10 cellular contexts compared by ENCODE assay signal in the genomic region with DNA sequence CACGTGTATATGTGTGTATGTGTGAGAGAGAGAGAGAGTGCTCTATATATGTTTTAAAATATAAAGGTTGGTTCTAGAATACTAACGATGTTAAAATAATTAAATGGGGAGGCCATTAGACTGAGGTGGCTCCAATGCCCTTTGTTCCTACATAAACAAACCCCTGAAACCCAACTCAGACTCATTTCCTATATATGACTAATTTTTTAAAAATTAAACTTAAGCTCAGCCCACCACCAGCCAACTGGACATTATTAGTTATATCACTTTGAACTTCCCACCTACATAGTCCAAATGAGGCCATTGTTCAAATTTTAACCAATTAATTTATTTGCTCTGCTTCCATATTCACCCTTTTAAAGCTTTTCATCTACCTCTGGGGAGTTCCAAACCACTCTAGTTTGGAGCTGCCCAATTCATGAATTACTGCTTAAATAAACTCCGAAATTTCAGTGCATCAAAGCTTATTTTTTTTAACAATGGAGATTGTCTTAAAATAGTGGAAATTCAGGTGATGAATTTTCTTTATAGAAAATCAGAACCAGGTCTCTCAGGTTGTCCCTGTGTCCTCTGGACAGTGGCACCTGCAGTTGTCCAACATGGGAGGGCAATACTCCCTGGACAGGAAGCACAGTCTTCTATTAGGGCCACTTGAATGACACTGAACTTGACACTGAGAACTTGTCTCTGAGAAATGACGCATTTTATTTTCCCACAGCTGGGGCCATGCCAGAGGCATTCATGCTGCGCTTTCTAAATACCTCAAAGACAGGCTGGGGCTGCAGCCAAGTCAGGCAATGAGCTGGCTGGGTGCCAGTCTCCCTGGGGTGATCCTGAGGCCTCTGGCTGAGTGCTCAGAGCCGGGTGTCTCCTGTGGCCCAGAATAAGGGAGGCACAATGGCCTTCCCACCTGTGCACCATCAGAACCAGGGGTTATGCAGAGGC.
A peak's percentile ranks its signal among the peaks of the same experiment; 100 is the strongest.
DNase-seq lines count a peak whose midpoint lies in the region; ATAC-seq and TF ChIP-seq lines count a peak whose summit lies in the region.
"Had no signal": no experiment of that assay in that cellular context is flagged by ENCODE, and none has a peak within 500 bp of the region (broad histone marks: within the 10 kb centered on the region; RNA-seq: fewer than 3 reads in every experiment).

No MANE protein-coding gene starts in this region.

- no peak overlapping the region for H3K27ac ChIP-seq in RWPE2 (ENCODE audit: poor library complexity, severe bottlenecking)

- peak overlapping the region; percentile 85 for H3K27ac Mint-ChIP-seq in HFFc6
- H3K27ac Mint-ChIP-seq: naive B cell had no signal

- no peaks in the 10 kb centered on the region for H3K27me3 ChIP-seq in RWPE2 (ENCODE audit: insufficient read depth, poor library complexity, severe bottlenecking)

- H3K4me3 ChIP-seq in RWPE2 (ENCODE audit: severe bottlenecking) (no peak overlapping the region), skeletal muscle cell (ENCODE audit: low read depth, low read length) (no peak overlapping the region)

- TF ChIP-seq CTCF in HFFc6 (IDR thresholded peaks at IDR 0.05), result no peak
- no peak for TF ChIP-seq CTCF in RWPE2 (IDR thresholded peaks at IDR 0.05; ENCODE audit: poor library complexity, severe bottlenecking)

- peaks cover 12% of the 10 kb centered on the region for H3K4me1 ChIP-seq in RWPE2 (ENCODE audit: insufficient read depth, poor library complexity, severe bottlenecking)

- ATAC-seq in RWPE2 (ENCODE audit: low read depth) (peak; percentile 95), GM19328 (IDR thresholded peaks at IDR 0.05; ENCODE audit: unreplicated experiment) (no peak)

- H3K36me3 ChIP-seq in RWPE2 (ENCODE audit: low read depth), result no peaks in the 10 kb centered on the region

- H3K4me3 Mint-ChIP-seq in HFFc6, result peak overlapping the region; percentile 75
- H3K4me3 Mint-ChIP-seq: naive B cell had no signal

- no peaks in the 10 kb centered on the region for H3K36me3 Mint-ChIP-seq in HFFc6 (ENCODE audit: low read depth)
- H3K36me3 Mint-ChIP-seq: naive B cell had no signal

- peak; percentile 96 for DNase-seq in HFFc6
- DNase-seq in RWPE2 (ENCODE audit: low spot score), result peak; percentile 88
- DNase-seq in glomerular endothelial cell (ENCODE audit: extremely low read depth, low read depth, low spot score), result peak; percentile 85
- DNase-seq in skeletal muscle cell (ENCODE audit: low read depth), result peak; percentile 78
- DNase-seq in activated T-cell treated with anti-CD3 and anti-CD28 coated beads for 4 hours, result no peak
- DNase-seq in activated gamma-delta T cell treated with Interleukin-2 at 50 U/mL for 16 hours, result no peak
- DNase-seq in effector CD8-positive, alpha-beta T cell (lab: John Stamatoyannopoulos, UW), result no peak
- DNase-seq: H7, naive B cell had no signal

- no peaks in the 10 kb centered on the region for H3K9me3 Mint-ChIP-seq in HFFc6

- H3K9me3 ChIP-seq in RWPE2 (ENCODE audit: severe bottlenecking), result peaks cover 3% of the 10 kb centered on the region

- H3K4me1 Mint-ChIP-seq in HFFc6 (ENCODE audit: low read depth), result peaks cover 57% of the 10 kb centered on the region
- H3K4me1 Mint-ChIP-seq: naive B cell had no signal

- no peaks in the 10 kb centered on the region; the same call in 1 of the 2 replicates for H3K27me3 Mint-ChIP-seq in HFFc6 (ENCODE audit: insufficient read depth)

Comparison
In these comparisons a context has a peak if more than half of its experiments do, and no peak if none do; other contexts are left out.
1. DNase-seq: peak in HFFc6 (single experiment), RWPE2 (single experiment), glomerular endothelial cell (single experiment) and skeletal muscle cell (single experiment); none in activated T-cell treated with anti-CD3 and anti-CD28 coated beads for 4 hours (single experiment), activated gamma-delta T cell treated with Interleukin-2 at 50 U/mL for 16 hours (single experiment) and effector CD8-positive, alpha-beta T cell (single experiment).